Comparison of ENCODE assay signal across 22 cellular contexts in the genomic region with DNA sequence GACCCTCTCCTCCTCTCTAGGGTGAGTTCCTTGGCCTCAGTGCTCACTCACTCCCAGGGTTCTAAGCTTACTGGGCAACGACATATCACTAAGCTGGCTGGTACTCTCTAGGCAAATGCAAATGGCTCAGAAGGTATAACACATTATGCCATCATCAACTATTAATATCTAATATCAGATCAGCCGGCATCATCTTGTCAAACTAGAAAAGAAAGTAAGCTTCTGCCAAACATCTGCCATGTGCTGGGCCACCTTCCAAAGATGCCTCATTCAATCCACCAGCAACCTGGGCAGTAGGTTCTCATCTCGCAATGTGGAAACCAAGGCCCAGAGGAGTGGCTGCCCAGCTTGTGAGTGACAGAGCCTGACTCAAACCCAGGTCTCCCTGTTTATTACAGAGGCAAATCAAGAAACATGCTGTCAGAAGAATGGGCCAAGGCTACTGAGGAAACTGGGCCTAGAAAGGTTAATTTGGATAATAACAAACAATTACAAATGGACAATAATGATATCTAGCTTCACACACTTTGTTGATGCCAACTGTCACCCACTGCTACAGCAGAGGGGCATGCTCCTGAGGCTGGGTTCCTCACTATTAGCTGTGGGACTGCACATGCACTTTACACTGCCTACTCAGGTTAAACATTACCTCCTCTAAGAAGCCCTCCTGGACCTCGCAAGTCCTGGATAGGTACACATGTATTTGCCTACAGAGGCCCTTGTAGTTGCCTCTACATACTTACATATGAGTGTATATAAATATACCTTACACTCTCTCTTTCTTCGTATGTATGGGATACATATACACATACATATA.
A peak's percentile ranks its signal among the peaks of the same experiment; 100 is the strongest.
DNase-seq lines count a peak whose midpoint lies in the region; ATAC-seq and TF ChIP-seq lines count a peak whose summit lies in the region.
"Had no signal": no experiment of that assay in that cellular context is flagged by ENCODE, and none has a peak within 500 bp of the region (broad histone marks: within the 10 kb centered on the region; RNA-seq: fewer than 3 reads in every experiment).

No MANE protein-coding gene starts in this region.

- H3K9ac ChIP-seq in BLaER1 treated with 17β-estradiol and CSF1 and Interleukin-3, amounts not matched to agents 10 nM and 100 nM = no peak overlapping the region

- H3K36me3 ChIP-seq in BLaER1 treated with 17β-estradiol and CSF1 and Interleukin-3, amounts not matched to agents 10 nM and 100 nM = no peaks in the 10 kb centered on the region
- H3K36me3 ChIP-seq in CD8-positive, alpha-beta T cell (ENCODE audit: insufficient read depth, low read length) = no peaks in the 10 kb centered on the region
- H3K36me3 ChIP-seq in prostate gland = no peaks in the 10 kb centered on the region
- H3K36me3 ChIP-seq: tibial nerve had no signal

- no peak overlapping the region for H3K4me3 Mint-ChIP-seq in CD8-positive, alpha-beta T cell
- no peak overlapping the region for H3K4me3 Mint-ChIP-seq in activated CD8-positive, alpha-beta T cell treated with anti-CD3 and anti-CD28 coated beads for 36 hours
- peak overlapping the region in 3 of 10 donors; percentile 10 to 33 (median 11) for H3K4me3 Mint-ChIP-seq in naive thymus-derived CD8-positive, alpha-beta T cell
- H3K4me3 Mint-ChIP-seq: brain had no signal

- peaks cover 27 to 48% (median 37%) of the 10 kb centered on the region in 10 experiments for H3K4me1 ChIP-seq in BLaER1 treated with 17β-estradiol and CSF1 and Interleukin-3, amounts not matched to agents 10 nM and 100 nM
- H3K4me1 ChIP-seq in CD8-positive, alpha-beta T cell (ENCODE audit: insufficient read depth, low read length) = peaks cover 32% of the 10 kb centered on the region
- peaks cover 6% of the 10 kb centered on the region for H3K4me1 ChIP-seq in prostate gland (replicated peaks)

- peak overlapping the region in 2 of 11 experiments; percentile 9 to 22; a peak in 2 of 22 replicates for H3K27ac ChIP-seq in BLaER1 treated with 17β-estradiol and CSF1 and Interleukin-3, amounts not matched to agents 10 nM and 100 nM
- H3K27ac ChIP-seq in CD8-positive, alpha-beta T cell (ENCODE audit: low read depth, low read length) = no peak overlapping the region
- H3K27ac ChIP-seq in prostate gland = no peak overlapping the region
- H3K27ac ChIP-seq: SK-N-MC had no signal

- TF ChIP-seq CTCF in CD8-positive, alpha-beta T cell (IDR thresholded peaks at IDR 0.05) = no peak
- TF ChIP-seq CTCF in activated CD8-positive, alpha-beta T cell treated with anti-CD3 and anti-CD28 coated beads for 36 hours (IDR thresholded peaks at IDR 0.05) = no peak
- no peak for TF ChIP-seq CTCF in prostate gland (IDR thresholded peaks at IDR 0.05)

- TF ChIP-seq POLR2A in prostate gland (IDR thresholded peaks at IDR 0.05) = no peak

- no peaks in the 10 kb centered on the region for H4K20me1 ChIP-seq in BLaER1 treated with 17β-estradiol and CSF1 and Interleukin-3, amounts not matched to agents 10 nM and 100 nM

- CTCF ChIA-PET in CD8-positive, alpha-beta T cell (lab: Charles Lee) = interaction anchor here (0.6 kb wide), 1 partner anchor 56 kb away, joined by 3 read pairs; no protein-coding TSS in a partner anchor
- CTCF ChIA-PET in activated CD8-positive, alpha-beta T cell treated with anti-CD3 and anti-CD28 coated beads for 36 hours (lab: Charles Lee) = no interaction called here

- peak in 1 of 7 experiments; percentile 34 for DNase-seq in CD8-positive, alpha-beta T cell
- no peak for DNase-seq in activated CD8-positive, alpha-beta T cell treated with anti-CD3 and anti-CD28 coated beads for 36 hours
- DNase-seq in naive thymus-derived CD8-positive, alpha-beta T cell = no peak
- no peak for DNase-seq in OCI-M2 (lab: John Stamatoyannopoulos, UW; ENCODE audit: unreplicated experiment)
- no peak for DNase-seq in SHP77 treated with DMSO at 0.1 percent for 48 hours (lab: John Stamatoyannopoulos, UW)
- no peak for DNase-seq in C1 segment of cervical spinal cord (lab: John Stamatoyannopoulos, UW)
- DNase-seq in prostate gland (ENCODE audit: low spot score) = no peak
- DNase-seq: COR-L47; effector memory CD4-positive, alpha-beta T cell; hypothalamus; Kasumi-1; NCI-H1105 treated with DMSO at 0.1 percent for 48 hours; NCI-H2029 treated with DMSO at 0.1 percent for 48 hours; NK-92 treated with Interleukin-12 subunit alpha and Interleukin-12 subunit beta, amount 100 ng/mL, for 24 hours; stimulated activated CD4-positive, alpha-beta T cell treated with anti-CD3 and anti-CD28 coated beads, Interleukin-4, amount 100 ng/mL, for 1 hour; stimulated activated naive CD8-positive, alpha-beta T cell treated with anti-CD3 and anti-CD28 coated beads, Interleukin-15, Interleukin-2, amounts not matched to agents 100 U/mL and 50 U/mL, for 24 hours; T1000 had no signal

- no peak overlapping the region for H3K4me3 ChIP-seq in BLaER1 treated with 17β-estradiol and CSF1 and Interleukin-3, amounts not matched to agents 10 nM and 100 nM
- no peak overlapping the region for H3K4me3 ChIP-seq in CD8-positive, alpha-beta T cell (ENCODE audit: low read depth, low read length)
- no peak overlapping the region for H3K4me3 ChIP-seq in prostate gland
- H3K4me3 ChIP-seq: SK-N-MC, smooth muscle cell, tibial nerve had no signal

- intact Hi-C loops in CD8-positive, alpha-beta T cell (cut with DNase I, micrococcal nuclease) = no loop called here
- intact Hi-C loops in activated CD8-positive, alpha-beta T cell treated with anti-CD3 and anti-CD28 coated beads for 36 hours (cut with micrococcal nuclease) = no loop called here
- intact Hi-C loops in prostate gland (cut with DNase I) = no loop called here

- 85% methylated on average over 5 of the region's 5 CpGs for WGBS in prostate gland

- H3K9me3 Mint-ChIP-seq in CD8-positive, alpha-beta T cell = no peaks in the 10 kb centered on the region
- H3K9me3 Mint-ChIP-seq in activated CD8-positive, alpha-beta T cell treated with anti-CD3 and anti-CD28 coated beads for 36 hours = peaks cover 3% of the 10 kb centered on the region
- H3K9me3 Mint-ChIP-seq in naive thymus-derived CD8-positive, alpha-beta T cell = peaks cover 0 to 5% (median 0%) of the 10 kb centered on the region in 9 donors

- H3K9me3 ChIP-seq in BLaER1 treated with 17β-estradiol and CSF1 and Interleukin-3, amounts not matched to agents 10 nM and 100 nM (replicated peaks in 1 of 11) = 0 out of 22 replicates have a peak, but pooled peaks cover 0 to 11% (median 0%) of the 10 kb centered on the region in 11 experiments
- no peaks in the 10 kb centered on the region for H3K9me3 ChIP-seq in CD8-positive, alpha-beta T cell (ENCODE audit: low read length)
- H3K9me3 ChIP-seq in prostate gland = no peaks in the 10 kb centered on the region
- H3K9me3 ChIP-seq: tibial nerve had no signal

- no peaks in the 10 kb centered on the region for H3K27me3 Mint-ChIP-seq in CD8-positive, alpha-beta T cell (ENCODE audit: low read depth)
- H3K27me3 Mint-ChIP-seq in activated CD8-positive, alpha-beta T cell treated with anti-CD3 and anti-CD28 coated beads for 36 hours = no peaks in the 10 kb centered on the region
- H3K27me3 Mint-ChIP-seq in naive thymus-derived CD8-positive, alpha-beta T cell = no peaks in the 10 kb centered on the region
- H3K27me3 Mint-ChIP-seq: brain had no signal

- POLR2A ChIA-PET in CD8-positive, alpha-beta T cell (lab: Charles Lee) = interaction anchor here (1.7 kb wide), 1 partner anchor 15 kb away, joined by 4 read pairs; no protein-coding TSS in a partner anchor
- POLR2A ChIA-PET in activated CD8-positive, alpha-beta T cell treated with anti-CD3 and anti-CD28 coated beads for 36 hours (lab: Charles Lee) = interaction anchor here (1.0 kb wide), 1 partner anchor 34 kb away, joined by 3 read pairs; no protein-coding TSS in a partner anchor
- POLR2A ChIA-PET in naive thymus-derived CD8-positive, alpha-beta T cell (lab: Charles Lee) = interaction anchor here (1.4 kb wide), 1 partner anchor 16 kb away, joined by 3 read pairs; no protein-coding TSS in a partner anchor

- peak overlapping the region; percentile 1 to 77 (median 44); a peak in 16 of 22 replicates for H3K4me2 ChIP-seq in BLaER1 treated with 17β-estradiol and CSF1 and Interleukin-3, amounts not matched to agents 10 nM and 100 nM
- H3K4me2 ChIP-seq: smooth muscle cell had no signal

- ATAC-seq in CD8-positive, alpha-beta T cell = no peak
- no peak for ATAC-seq in activated CD8-positive, alpha-beta T cell treated with anti-CD3 and anti-CD28 coated beads for 36 hours
- ATAC-seq in naive thymus-derived CD8-positive, alpha-beta T cell = no peak
- ATAC-seq: stimulated activated naive CD8-positive, alpha-beta T cell treated with anti-CD3 and anti-CD28 coated beads, Interleukin-15, Interleukin-2, amounts not matched to agents 100 U/mL and 50 U/mL, for 24 hours had no signal

- H3K36me3 Mint-ChIP-seq in CD8-positive, alpha-beta T cell = no peaks in the 10 kb centered on the region
- H3K36me3 Mint-ChIP-seq in activated CD8-positive, alpha-beta T cell treated with anti-CD3 and anti-CD28 coated beads for 36 hours (ENCODE audit: low read depth) = no peaks in the 10 kb centered on the region
- peaks cover 0 to 3% (median 0%) of the 10 kb centered on the region in 3 donors for H3K36me3 Mint-ChIP-seq in naive thymus-derived CD8-positive, alpha-beta T cell
- H3K36me3 Mint-ChIP-seq: brain had no signal

- H3K4me1 Mint-ChIP-seq in CD8-positive, alpha-beta T cell (ENCODE audit: low read depth) = peaks cover 47% of the 10 kb centered on the region
- H3K4me1 Mint-ChIP-seq in activated CD8-positive, alpha-beta T cell treated with anti-CD3 and anti-CD28 coated beads for 36 hours (ENCODE audit: low read depth) = peaks cover 37% of the 10 kb centered on the region
- H3K4me1 Mint-ChIP-seq in naive thymus-derived CD8-positive, alpha-beta T cell = peaks cover 27 to 58% (median 42%) of the 10 kb centered on the region in 4 donors

- H3K27me3 ChIP-seq in BLaER1 treated with 17β-estradiol and CSF1 and Interleukin-3, amounts not matched to agents 10 nM and 100 nM = no peaks in the 10 kb centered on the region
- H3K27me3 ChIP-seq in CD8-positive, alpha-beta T cell (ENCODE audit: insufficient read depth, low read length) = no peaks in the 10 kb centered on the region
- H3K27me3 ChIP-seq in prostate gland (replicated peaks; ENCODE audit: insufficient read depth) = no peaks in the 10 kb centered on the region
- H3K27me3 ChIP-seq: tibial nerve had no signal

- peak overlapping the region; percentile 79 for H3K27ac Mint-ChIP-seq in CD8-positive, alpha-beta T cell
- peak overlapping the region; percentile 43 for H3K27ac Mint-ChIP-seq in activated CD8-positive, alpha-beta T cell treated with anti-CD3 and anti-CD28 coated beads for 36 hours
- peak overlapping the region in 8 of 10 donors; percentile 1 to 99 (median 44) for H3K27ac Mint-ChIP-seq in naive thymus-derived CD8-positive, alpha-beta T cell
